Comparison of ENCODE assay signal across 21 cellular contexts in the genomic region with DNA sequence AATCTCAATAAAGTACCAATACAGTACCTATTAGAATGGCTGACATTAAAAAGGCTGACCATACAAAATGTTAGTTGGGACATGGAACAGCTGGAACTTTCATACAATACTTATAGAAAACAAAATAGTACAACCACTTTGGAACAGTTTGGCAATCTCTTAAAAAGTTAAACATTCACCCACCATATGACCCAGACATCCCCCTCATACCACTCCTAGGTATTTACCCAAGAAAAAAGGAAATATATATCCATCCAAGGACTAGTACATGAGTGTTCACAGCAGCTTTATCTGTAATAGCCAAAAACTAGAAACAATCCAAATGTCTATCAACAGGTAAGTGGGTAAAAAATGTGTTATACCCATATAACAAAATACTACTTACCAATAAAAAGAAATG.
"Had no signal": no experiment of that assay in that cellular context is flagged by ENCODE, and none has a peak within 500 bp of the region (broad histone marks: within the 10 kb centered on the region; RNA-seq: fewer than 3 reads in every experiment).

No MANE protein-coding gene starts in this region.

- ATAC-seq: foreskin keratinocyte; gastroesophageal sphincter; heart left ventricle; left cardiac atrium; left lung; naive thymus-derived CD8-positive, alpha-beta T cell; stimulated activated effector memory CD8-positive, alpha-beta T cell treated with anti-CD3 and anti-CD28 coated beads, Interleukin-12 subunit alpha, Interleukin-12 subunit beta, amount 100 ng/mL, for 72 hours had no signal

- H3K27ac Mint-ChIP-seq: dendritic cell treated with granulocyte-macrophage colony-stimulating factor and Interleukin-4, amounts not matched to agents 40 ng/mL and 50 ng/mL, for 4 days; neural progenitor cell; progenitor cell of endocrine pancreas; stimulated activated effector memory CD8-positive, alpha-beta T cell treated with anti-CD3 and anti-CD28 coated beads, Interleukin-12 subunit alpha, Interleukin-12 subunit beta, amount 100 ng/mL, for 72 hours had no signal

- H3K9me3 Mint-ChIP-seq: dendritic cell treated with granulocyte-macrophage colony-stimulating factor and Interleukin-4, amounts not matched to agents 40 ng/mL and 50 ng/mL, for 4 days; naive thymus-derived CD8-positive, alpha-beta T cell; neural progenitor cell; stimulated activated effector memory CD8-positive, alpha-beta T cell treated with anti-CD3 and anti-CD28 coated beads, Interleukin-12 subunit alpha, Interleukin-12 subunit beta, amount 100 ng/mL, for 72 hours had no signal

- H3K4me1 Mint-ChIP-seq: naive thymus-derived CD8-positive, alpha-beta T cell; neural progenitor cell; stimulated activated effector memory CD8-positive, alpha-beta T cell treated with anti-CD3 and anti-CD28 coated beads, Interleukin-12 subunit alpha, Interleukin-12 subunit beta, amount 100 ng/mL, for 72 hours had no signal

- DNase-seq: colonic mucosa; effector CD8-positive, alpha-beta T cell; foreskin keratinocyte; heart left ventricle; left cardiac atrium; left lung; mesendoderm; midbrain; naive thymus-derived CD8-positive, alpha-beta T cell; sigmoid colon; stimulated activated CD4-positive, alpha-beta T cell treated with anti-CD3 and anti-CD28 coated beads, Interleukin-2, amount 100 ng/mL, for 24 hours; stimulated activated CD4-positive, alpha-beta T cell treated with anti-CD3 and anti-CD28 coated beads, Interleukin-4, amount 100 ng/mL, for 24 hours; stimulated activated naive CD4-positive, alpha-beta T cell treated with Interleukin-2 at 50 U/mL for 16 hours; stomach; thyroid gland; trophoblast cell had no signal

- H3K27me3 Mint-ChIP-seq: dendritic cell treated with granulocyte-macrophage colony-stimulating factor and Interleukin-4, amounts not matched to agents 40 ng/mL and 50 ng/mL, for 4 days; naive thymus-derived CD8-positive, alpha-beta T cell; progenitor cell of endocrine pancreas had no signal

- H3K4me3 Mint-ChIP-seq: dendritic cell treated with granulocyte-macrophage colony-stimulating factor and Interleukin-4, amounts not matched to agents 40 ng/mL and 50 ng/mL, for 4 days; naive thymus-derived CD8-positive, alpha-beta T cell; neural progenitor cell; stimulated activated effector memory CD8-positive, alpha-beta T cell treated with anti-CD3 and anti-CD28 coated beads, Interleukin-12 subunit alpha, Interleukin-12 subunit beta, amount 100 ng/mL, for 72 hours had no signal
